ENCODE assay signal across 15 cellular contexts in genomic region chr3:177141471-177141870, GRCh38. TPM values are rescaled to one million over a fixed set of nuclear protein-coding genes. Genes with fewer than 3 reads are reported as not detected.
DNase-seq lines count a peak whose midpoint lies in the region; ATAC-seq, FAIRE-seq and TF ChIP-seq lines count a peak whose summit lies in the region.
"Had no signal": no experiment of that assay in that cellular context is flagged by ENCODE, and none has a peak within 500 bp of the region (broad histone marks: within the 10 kb centered on the region; RNA-seq: fewer than 3 reads in every experiment).

No MANE protein-coding gene starts in this region.

- no peak for FAIRE-seq in GM12878 (lab: Jason Lieb, UNC)
- FAIRE-seq: TTC549 had no signal

- H3K36me3 Mint-ChIP-seq in activated naive CD4-positive, alpha-beta T cell treated with anti-CD3 and anti-CD28 coated beads, Interleukin-2, amount 50 U/mL, for 24 hours = peaks cover 3% of the 10 kb centered on the region
- peaks cover 9% of the 10 kb centered on the region for H3K36me3 Mint-ChIP-seq in effector memory CD8-positive, alpha-beta T cell (ENCODE audit: insufficient read depth)

- no TSS peak for BruUV-seq in GM12878 (replicated peaks; lab: Mats Ljungman, UMichigan)

- H3K4me1 Mint-ChIP-seq in activated naive CD4-positive, alpha-beta T cell treated with anti-CD3 and anti-CD28 coated beads, Interleukin-2, amount 50 U/mL, for 24 hours = peaks cover 86% of the 10 kb centered on the region
- H3K4me1 Mint-ChIP-seq in effector memory CD8-positive, alpha-beta T cell (ENCODE audit: low read depth in 2 of 2) = peaks cover 50 to 72% of the 10 kb centered on the region in 2 donors

- TF ChIP-seq CTCF in GM12878 (IDR thresholded peaks at IDR 0.05 in 2 of 3, conservative IDR thresholded peaks at IDR 0.05 in 1 of 3; ENCODE audit: control insufficient read depth in 2 of 3, extremely low read depth in 1 of 3, insufficient read depth in 1 of 3, low read depth in 3 of 3, low read length in 3 of 3) (no peak), smooth muscle cell (IDR thresholded peaks at IDR 0.05; ENCODE audit: borderline replicate concordance, insufficient read depth, poor library complexity, severe bottlenecking) (no peak)

- intact Hi-C loops in GM12878 (cut with micrococcal nuclease; ENCODE audit: unreplicated experiment) = no loop called here
- intact Hi-C loops in right cardiac atrium (cut with DNase I) = loop anchor here in 1 of 4 donors (2.0 kb wide), 1 partner anchor 51 kb away; no protein-coding TSS in a partner anchor

- H3K27me3 Mint-ChIP-seq in activated naive CD4-positive, alpha-beta T cell treated with anti-CD3 and anti-CD28 coated beads, Interleukin-2, amount 50 U/mL, for 24 hours = no peaks in the 10 kb centered on the region
- no peaks in the 10 kb centered on the region for H3K27me3 Mint-ChIP-seq in effector memory CD8-positive, alpha-beta T cell
- H3K27me3 Mint-ChIP-seq: type B pancreatic cell had no signal

- H2AFZ ChIP-seq in GM12878 (ENCODE audit: control insufficient read depth, low read depth, low read length) (no peak overlapping the region), smooth muscle cell (ENCODE audit: low read depth) (no peak overlapping the region)

- H3K4me2 ChIP-seq in GM12878 (ENCODE audit: control insufficient read depth, insufficient read depth) = peak overlapping the region; percentile 14; the same call in 1 of the 2 replicates
- H3K4me2 ChIP-seq in smooth muscle cell = peak overlapping the region; percentile 18

- H3F3A ChIP-seq in smooth muscle cell (ENCODE audit: low read depth) = peaks cover 6% of the 10 kb centered on the region

- H3K4me3 Mint-ChIP-seq in activated naive CD4-positive, alpha-beta T cell treated with anti-CD3 and anti-CD28 coated beads, Interleukin-2, amount 50 U/mL, for 24 hours = peak overlapping the region; percentile 9
- peak overlapping the region in 1 of 2 donors; percentile 12 for H3K4me3 Mint-ChIP-seq in effector memory CD8-positive, alpha-beta T cell
- H3K4me3 Mint-ChIP-seq: type B pancreatic cell had no signal

- H3K27me3 ChIP-seq in GM12878 (replicated peaks in 1 of 2; ENCODE audit: control insufficient read depth in 2 of 2, insufficient read depth in 2 of 2, low read length in 1 of 2) = no peaks in the 10 kb centered on the region
- no peaks in the 10 kb centered on the region for H3K27me3 ChIP-seq in smooth muscle cell (ENCODE audit: low read depth)
- no peaks in the 10 kb centered on the region for H3K27me3 ChIP-seq in right cardiac atrium (ENCODE audit: control insufficient read depth, insufficient read depth)
- H3K27me3 ChIP-seq: sigmoid colon had no signal

- no peak for TF ChIP-seq POLR2A in GM12878 (IDR thresholded peaks at IDR 0.05; ENCODE audit: low read depth, low read length)

- H3K27ac Mint-ChIP-seq in activated naive CD4-positive, alpha-beta T cell treated with anti-CD3 and anti-CD28 coated beads, Interleukin-2, amount 50 U/mL, for 24 hours = peak overlapping the region; percentile 63
- peak overlapping the region in 1 of 2 donors; percentile 9 for H3K27ac Mint-ChIP-seq in effector memory CD8-positive, alpha-beta T cell
- H3K27ac Mint-ChIP-seq: type B pancreatic cell had no signal

- no peaks in the 10 kb centered on the region for H3K9me3 ChIP-seq in GM12878 (replicated peaks; ENCODE audit: control insufficient read depth, insufficient read depth, low read length)
- no peaks in the 10 kb centered on the region for H3K9me3 ChIP-seq in smooth muscle cell (replicated peaks; ENCODE audit: low read depth)
- H3K9me3 ChIP-seq in right cardiac atrium (ENCODE audit: control insufficient read depth, low read length) = no peaks in the 10 kb centered on the region
- H3K9me3 ChIP-seq: sigmoid colon had no signal

- CTCF ChIA-PET in GM12878 (lab: Yijun Ruan, JAX) = no interaction called here

- H3K36me3 ChIP-seq in GM12878 (ENCODE audit: control insufficient read depth in 2 of 2, insufficient read depth in 2 of 2, low read length in 1 of 2) (peaks cover 0 to 3% of the 10 kb centered on the region in 2 experiments; a peak in 1 of 4 replicates), smooth muscle cell (ENCODE audit: low read depth) (no peaks in the 10 kb centered on the region)
- H3K36me3 ChIP-seq: sigmoid colon had no signal

- H4K20me1 ChIP-seq in GM12878 (ENCODE audit: control insufficient read depth, insufficient read depth) (no peaks in the 10 kb centered on the region; the same call in 1 of the 2 replicates), smooth muscle cell (ENCODE audit: low read depth) (peaks cover 100% of the 10 kb centered on the region)

- no peak for DNase-seq in activated naive CD4-positive, alpha-beta T cell treated with anti-CD3 and anti-CD28 coated beads, Interleukin-2, amount 50 U/mL, for 16 hours
- peak; percentile 77 for DNase-seq in NCI-H2171 treated with DMSO at 0.1 percent for 48 hours (lab: John Stamatoyannopoulos, UW)
- DNase-seq in GM12878 (ENCODE audit: low read depth, low spot score) = no peak
- no peak for DNase-seq in smooth muscle cell (lab: John Stamatoyannopoulos, UW; ENCODE audit: unreplicated experiment)
- no peak for DNase-seq in effector memory CD8-positive, alpha-beta T cell
- DNase-seq in right cardiac atrium = no peak
- DNase-seq in activated gamma-delta T cell treated with Interleukin-2 at 50 U/mL for 16 hours = no peak
- DNase-seq: activated naive CD4-positive, alpha-beta T cell; NCI-H2029; sigmoid colon; stimulated activated CD4-positive, alpha-beta T cell treated with anti-CD3 and anti-CD28 coated beads, Interleukin-4, amount 100 ng/mL, for 4 hours had no signal

- H3K4me3 ChIP-seq in GM12878 = no peak overlapping the region
- no peak overlapping the region for H3K4me3 ChIP-seq in smooth muscle cell
- H3K4me3 ChIP-seq in right cardiac atrium (ENCODE audit: low read length) = no peak overlapping the region
- H3K4me3 ChIP-seq: lung, sigmoid colon had no signal

- H3K4me1 ChIP-seq in GM12878 (ENCODE audit: control insufficient read depth, insufficient read depth, low read length) = peaks cover 30% of the 10 kb centered on the region
- H3K4me1 ChIP-seq in smooth muscle cell (ENCODE audit: low read depth) = peaks cover 19% of the 10 kb centered on the region
- peaks cover 3% of the 10 kb centered on the region for H3K4me1 ChIP-seq in right cardiac atrium (ENCODE audit: control insufficient read depth, insufficient read depth, low read length)

- WGBS in GM12878 (ENCODE audit: insufficient coverage, insufficient replicate concordance, low lambda C conversion rate, missing lambda C conversion rate) = 96% methylated on average over 6 of the region's 6 CpGs
- WGBS in smooth muscle cell (ENCODE audit: low lambda C conversion rate) = 88% methylated on average over 6 of the region's 6 CpGs
- WGBS in right cardiac atrium = 57% methylated on average over 6 of the region's 6 CpGs

- SMC1A ChIA-PET in GM12878 (lab: Charles Lee; ENCODE audit: uncharacterized antibody, unreplicated experiment) = interaction anchor here (0.9 to 2.3 kb wide), 7 partner anchors 8 to 83 kb away, joined by 3 to 8 read pairs (median 3); no protein-coding TSS in a partner anchor

- no peak overlapping the region for H3K27ac ChIP-seq in GM12878 (ENCODE audit: control insufficient read depth, insufficient read depth)
- H3K27ac ChIP-seq in smooth muscle cell (ENCODE audit: low read depth) = peak overlapping the region; percentile 54
- H3K27ac ChIP-seq in right cardiac atrium (ENCODE audit: low read length) = no peak overlapping the region

- in situ Hi-C loops in GM12878 (cut with MboI) = no loop called here

- H3K9ac ChIP-seq in GM12878 (ENCODE audit: control insufficient read depth, insufficient read depth, low read length) (no peak overlapping the region), smooth muscle cell (ENCODE audit: low read depth) (no peak overlapping the region)

- H3K79me2 ChIP-seq in GM12878 (ENCODE audit: control insufficient read depth, insufficient read depth, low read length) (peaks cover 92% of the 10 kb centered on the region), smooth muscle cell (ENCODE audit: low read depth) (peaks cover 100% of the 10 kb centered on the region)

- no peaks in the 10 kb centered on the region for H3K9me3 Mint-ChIP-seq in activated naive CD4-positive, alpha-beta T cell treated with anti-CD3 and anti-CD28 coated beads, Interleukin-2, amount 50 U/mL, for 24 hours
- H3K9me3 Mint-ChIP-seq in effector memory CD8-positive, alpha-beta T cell = no peaks in the 10 kb centered on the region
- H3K9me3 Mint-ChIP-seq: type B pancreatic cell had no signal

- ATAC-seq in GM12878 = no peak
- ATAC-seq in effector memory CD8-positive, alpha-beta T cell (replicated peaks) = no peak
- no peak for ATAC-seq in right cardiac atrium

- RAD21 ChIA-PET in GM12878 (lab: Charles Lee; ENCODE audit: unreplicated experiment) = interaction anchor here (0.9 to 1.4 kb wide), 2 partner anchors 25 to 54 kb away, joined by 3 read pairs; no protein-coding TSS in a partner anchor

- POLR2A ChIA-PET in GM12878 (lab: Charles Lee) = no interaction called here

- TF ChIP-seq RAD21 in GM12878 (IDR thresholded peaks at IDR 0.05; ENCODE audit: insufficient read depth, low read depth, low read length) = no peak

- TF ChIP-seq EP300 in GM12878 (IDR thresholded peaks at IDR 0.05; ENCODE audit: borderline replicate concordance in 1 of 2, control insufficient read depth in 1 of 2, low read depth in 2 of 2, low read length in 2 of 2) = no peak

TF ChIP-seq in GM12878, 131 proteins besides CTCF, POLR2A, EP300 and RAD21:
- TF ChIP-seq BMI1 (IDR thresholded peaks at IDR 0.05; ENCODE audit: borderline replicate concordance) (no peak), ZNF24 (IDR thresholded peaks at IDR 0.05) (no peak)

RNA-seq across cellular contexts. Expression of gene TBL1XR1, which starts 55.8 kb away (rescaled TPM):
- 54.8 and 56.7 TPM in 2 replicates for total RNA-seq in GM12878 (2013; cell fraction: nucleolus; rRNA removed)
- 60.6 and 68.7 TPM in 2 replicates for total RNA-seq in GM12878 (2014; rRNA removed)
- total RNA-seq in GM12878 (2014; rRNA removed; fragmentation: Illumina TruSeq; extraction: Trizol) = 72.2 and 78.9 TPM in 2 replicates
- total RNA-seq in GM12878 (2021) = 114 and 126 TPM in 2 replicates
- polyA plus RNA-seq in GM12878 (2011; ENCODE audit: low read depth) = 13.5 TPM
- 115 and 133 TPM in 2 replicates for polyA plus RNA-seq in GM12878 (2011; rRNA removed)
- polyA plus RNA-seq in GM12878 (2011; cell fraction: cytosol; rRNA removed) = 27.6 and 44.4 TPM in 2 replicates
- 55.1 and 55.3 TPM in 2 replicates for polyA plus RNA-seq in GM12878 (2011; cell fraction: nucleus; rRNA removed)
- polyA plus RNA-seq in GM12878 (2012) = 31.5 and 35.2 TPM in 2 replicates
- 41.9 and 53.2 TPM in 2 replicates for polyA plus RNA-seq in GM12878 (2014; fragmentation: Illumina TruSeq; extraction: Trizol)
- polyA plus RNA-seq in GM12878 (2014; fragmentation: Nextera tagmentation; extraction: Ambion mirVana) = 10 to 100 TPM; 13.0 to 77.5 TPM
- 39.6 and 46.8 TPM in 2 replicates for polyA plus RNA-seq in GM12878 (2014; rRNA removed)
- 10 to 100 TPM; 56.8 to 60.1 TPM for polyA plus RNA-seq in GM12878 (2016; fragmentation: Nextera tagmentation; extraction: Ambion mirVana)
- polyA minus RNA-seq in GM12878 (2011; rRNA and poly(A)+ RNA removed) = 233 and 383 TPM in 2 replicates
- polyA minus RNA-seq in GM12878 (2011; cell fraction: cytosol; rRNA and poly(A)+ RNA removed) = 109 and 146 TPM in 2 replicates
- 58.4 and 117 TPM in 2 replicates for polyA minus RNA-seq in GM12878 (2011; cell fraction: nucleus; rRNA and poly(A)+ RNA removed)
- total RNA-seq in smooth muscle cell = 115 and 223 TPM in 2 replicates
- polyA plus RNA-seq in smooth muscle cell = 19.9 and 26.7 TPM in 2 replicates
- 100 to 1,000 TPM; 137 to 145 (median 141) TPM for total RNA-seq in right cardiac atrium
- polyA plus RNA-seq in right cardiac atrium = 31.4 TPM
